ENCODE assay signal across 18 cellular contexts in genomic region chr1:167543566-167543965, GRCh38. TPM values are rescaled to one million over a fixed set of nuclear protein-coding genes. Genes with fewer than 3 reads are reported as not detected.
A peak's percentile ranks its signal among the peaks of the same experiment; 100 is the strongest.
DNase-seq lines count a peak whose midpoint lies in the region; ATAC-seq and TF ChIP-seq lines count a peak whose summit lies in the region.
"Had no signal": no experiment of that assay in that cellular context is flagged by ENCODE, and none has a peak within 500 bp of the region (broad histone marks: within the 10 kb centered on the region; RNA-seq: fewer than 3 reads in every experiment).

No MANE protein-coding gene starts in this region.

- peak overlapping the region; percentile 49 for H3K9ac ChIP-seq in Karpas-422 (ENCODE audit: low read length)

- H3K36me3 ChIP-seq in left ventricle myocardium inferior (peaks cover 52% of the 10 kb centered on the region), Karpas-422 (ENCODE audit: insufficient read depth, low read length) (peaks cover 58% of the 10 kb centered on the region), neutrophil (no peaks in the 10 kb centered on the region)

- peaks cover 12% of the 10 kb centered on the region for H3K79me2 ChIP-seq in Karpas-422 (ENCODE audit: low read length)

- intact Hi-C loops in Right ventricle myocardium superior (cut with DNase I), result no loop called here
- intact Hi-C loops in left ventricle myocardium inferior (cut with micrococcal nuclease), result no loop called here
- intact Hi-C loops in dorsolateral prefrontal cortex (cut with DNase I), result loop anchor here (5.0 kb wide), 2 partner anchors 144 to 276 kb away; no protein-coding TSS in a partner anchor

- H3K4me2 ChIP-seq in Karpas-422 (ENCODE audit: low read depth, low read length, poor library complexity, severe bottlenecking), result peak overlapping the region; percentile 44
- H3K4me2 ChIP-seq: A549 had no signal

- no peaks in the 10 kb centered on the region for H3K27me3 ChIP-seq in left ventricle myocardium inferior (ENCODE audit: low read depth)
- no peaks in the 10 kb centered on the region for H3K27me3 ChIP-seq in Karpas-422 (ENCODE audit: low read length)
- no peaks in the 10 kb centered on the region for H3K27me3 ChIP-seq in dorsolateral prefrontal cortex
- H3K27me3 ChIP-seq in neutrophil, result no peaks in the 10 kb centered on the region
- H3K27me3 ChIP-seq: Peyer's patch had no signal

- H4K20me1 ChIP-seq in Karpas-422 (ENCODE audit: insufficient read depth, low read depth, low read length), result no peaks in the 10 kb centered on the region

- no peak overlapping the region for H3K27ac ChIP-seq in left ventricle myocardium inferior (replicated peaks)
- H3K27ac ChIP-seq in Karpas-422 (ENCODE audit: low read length), result peak overlapping the region; percentile 88
- peak overlapping the region in 35 of 59 donors; percentile 2 to 82 (median 46) for H3K27ac ChIP-seq in dorsolateral prefrontal cortex
- H3K27ac ChIP-seq in neutrophil, result peak overlapping the region; percentile 64
- H3K27ac ChIP-seq: A549, Peyer's patch had no signal

- no peak overlapping the region for H3K4me3 ChIP-seq in left ventricle myocardium inferior
- H3K4me3 ChIP-seq in Karpas-422 (ENCODE audit: low read length), result no peak overlapping the region
- no peak overlapping the region for H3K4me3 ChIP-seq in dorsolateral prefrontal cortex
- no peak overlapping the region for H3K4me3 ChIP-seq in neutrophil (ENCODE audit: low read depth in 1 of 2, low read length in 1 of 2)
- H3K4me3 ChIP-seq: A549, Peyer's patch had no signal

- H3K9me3 ChIP-seq in left ventricle myocardium inferior (replicated peaks), result no peaks in the 10 kb centered on the region
- no peaks in the 10 kb centered on the region for H3K9me3 ChIP-seq in Karpas-422 (ENCODE audit: low read length)
- H3K9me3 ChIP-seq in neutrophil, result no peaks in the 10 kb centered on the region
- H3K9me3 ChIP-seq: A549, Peyer's patch had no signal

- H3K4me1 ChIP-seq in left ventricle myocardium inferior (peaks cover 8% of the 10 kb centered on the region), Karpas-422 (ENCODE audit: low read length) (peaks cover 80% of the 10 kb centered on the region), neutrophil (ENCODE audit: control insufficient read depth in 1 of 2, insufficient read depth in 1 of 2, low read depth in 1 of 2, low read length in 1 of 2) (peaks cover 40 to 48% of the 10 kb centered on the region in 2 experiments)
- H3K4me1 ChIP-seq: Peyer's patch had no signal

- no peaks in the 10 kb centered on the region for H3K9me2 ChIP-seq in Karpas-422 (replicated peaks; ENCODE audit: insufficient read depth, low read length)

- ATAC-seq in Right ventricle myocardium superior (ENCODE audit: poor library complexity), result peak; percentile 23
- ATAC-seq: A549 had no signal

- H2AFZ ChIP-seq in Karpas-422 (ENCODE audit: low read length), result no peak overlapping the region

- DNase-seq in Right ventricle myocardium superior, result no peak
- DNase-seq in left ventricle myocardium inferior, result no peak
- no peak for DNase-seq in Karpas-422
- no peak for DNase-seq in dorsolateral prefrontal cortex
- no peak for DNase-seq in NCI-H526 treated with DMSO at 0.1 percent for 48 hours (lab: John Stamatoyannopoulos, UW)
- no peak for DNase-seq in NCI-H2171 (lab: John Stamatoyannopoulos, UW)
- DNase-seq in DMS153 (lab: John Stamatoyannopoulos, UW), result no peak
- DNase-seq: DMS79, KG1, NCI-H1048, NCI-H1436 treated with DMSO at 0.1 percent for 48 hours, NCI-H2029 treated with DMSO at 0.1 percent for 48 hours, NCI-H774, Peyer's patch, SW 1271 had no signal

- TF ChIP-seq CTCF in left ventricle myocardium inferior (IDR thresholded peaks at IDR 0.05; ENCODE audit: borderline replicate concordance), result no peak
- TF ChIP-seq CTCF in dorsolateral prefrontal cortex (IDR thresholded peaks at IDR 0.05 in 54 of 56, conservative IDR thresholded peaks at IDR 0.05 in 2 of 56; ENCODE audit: low read depth in 1 of 56, partially characterized antibody in 56 of 56), result no peak
- TF ChIP-seq CTCF in neutrophil (IDR thresholded peaks at IDR 0.05), result no peak

RNA-seq across cellular contexts. Expression of gene CREG1, which starts 10.0 kb away (rescaled TPM):
- total RNA-seq in Right ventricle myocardium superior, result 68.3 TPM
- total RNA-seq in left ventricle myocardium inferior, result 81.3 TPM
- total RNA-seq in Karpas-422 (2014; rRNA removed; shearing (Covaris generic); ENCODE audit: low replicate concordance), result 51.1 and 102 TPM in 2 replicates
- 10 to 100 TPM; 21.6 to 57.2 (median 42.1) TPM for total RNA-seq in dorsolateral prefrontal cortex

RNA-seq across cellular contexts. Expression of gene CD247, which starts 25.2 kb away (rescaled TPM):
- 0.54 TPM for total RNA-seq in Right ventricle myocardium superior
- 0.82 TPM for total RNA-seq in left ventricle myocardium inferior
- 41.3 and 56.1 TPM in 2 replicates for total RNA-seq in Karpas-422 (2014; rRNA removed; shearing (Covaris generic); ENCODE audit: low replicate concordance)
- 1 to 10 TPM in 118 of 120 experiments, under 1 TPM in 2; 0.71 to 7.4 (median 2.6) TPM for total RNA-seq in dorsolateral prefrontal cortex
- total RNA-seq: M059J had no signal

Comparison
In these comparisons a context has a peak if more than half of its experiments do, and no peak if none do; other contexts are left out.
1. intact Hi-C loops: an anchor here in dorsolateral prefrontal cortex (5.0 kb wide); none called in Right ventricle myocardium superior and left ventricle myocardium inferior.